Comparison of ENCODE assay signal across 26 cellular contexts in the genomic region with DNA sequence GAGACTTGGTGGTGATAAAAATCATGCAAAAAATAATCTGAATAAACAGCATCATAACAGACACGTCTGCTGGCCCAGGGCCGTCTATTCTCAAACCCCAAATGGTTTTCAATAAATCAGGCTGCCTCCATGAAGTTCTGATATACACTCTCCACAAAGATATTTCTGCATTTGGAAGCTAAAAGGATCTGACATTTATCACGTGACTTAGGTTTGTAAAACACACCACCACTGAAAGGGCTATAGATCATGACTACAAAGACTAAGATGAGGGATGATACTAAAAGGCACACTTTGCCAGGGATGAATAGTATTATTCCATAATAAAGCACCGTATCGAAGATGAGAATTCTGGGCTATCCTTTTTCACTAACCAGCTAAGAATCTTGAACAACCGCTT.
DNase-seq lines count a peak whose midpoint lies in the region; ATAC-seq, FAIRE-seq and TF ChIP-seq lines count a peak whose summit lies in the region.
"Had no signal": no experiment of that assay in that cellular context is flagged by ENCODE, and none has a peak within 500 bp of the region (broad histone marks: within the 10 kb centered on the region; RNA-seq: fewer than 3 reads in every experiment).

No MANE protein-coding gene starts in this region.

- no peak for TF ChIP-seq RAD21 in HepG2 (CRISPR knock-in tag; IDR thresholded peaks at IDR 0.05)
- no peak for TF ChIP-seq RAD21 in GM12878 (IDR thresholded peaks at IDR 0.05; ENCODE audit: insufficient read depth, low read depth, low read length)

- ATAC-seq in HepG2 (no peak), right lobe of liver (no peak), GM12878 (no peak), PC-3 (no peak)
- ATAC-seq: A549 had no signal

- H3K9ac ChIP-seq in HepG2 (ENCODE audit: insufficient read depth, low read depth, low read length) (no peak overlapping the region), GM12878 (ENCODE audit: control insufficient read depth, insufficient read depth, low read length) (no peak overlapping the region), smooth muscle cell (ENCODE audit: low read depth) (no peak overlapping the region), PC-3 (ENCODE audit: low read length) (no peak overlapping the region)
- H3K9ac ChIP-seq: BLaER1 had no signal

- in situ Hi-C loops in HepG2 (cut with HindIII; ENCODE audit: extremely low pct_ligation_motif_present, low pct_unique_long_range_greater_than_20kb), result no loop called here
- in situ Hi-C loops in GM12878 (cut with MboI), result no loop called here

- intact Hi-C loops in HepG2 (cut with micrococcal nuclease; ENCODE audit: unreplicated experiment), result no loop called here
- intact Hi-C loops in right lobe of liver (cut with DNase I), result no loop called here
- intact Hi-C loops in GM12878 (cut with micrococcal nuclease; ENCODE audit: unreplicated experiment), result no loop called here
- intact Hi-C loops in cardiac septum (cut with DNase I), result no loop called here
- intact Hi-C loops in PC-3 (cut with micrococcal nuclease), result no loop called here
- intact Hi-C loops in ovary (cut with DNase I), result no loop called here

- TF ChIP-seq CTCF in HepG2 (CRISPR knock-in tag; IDR thresholded peaks at IDR 0.05), result no peak
- TF ChIP-seq CTCF in right lobe of liver (IDR thresholded peaks at IDR 0.05), result no peak
- TF ChIP-seq CTCF in GM12878 (IDR thresholded peaks at IDR 0.05 in 2 of 3, conservative IDR thresholded peaks at IDR 0.05 in 1 of 3; ENCODE audit: control insufficient read depth in 2 of 3, extremely low read depth in 1 of 3, insufficient read depth in 1 of 3, low read depth in 3 of 3, low read length in 3 of 3), result no peak
- TF ChIP-seq CTCF in hepatocyte (IDR thresholded peaks at IDR 0.05; ENCODE audit: poor library complexity), result no peak
- no peak for TF ChIP-seq CTCF in smooth muscle cell (IDR thresholded peaks at IDR 0.05; ENCODE audit: borderline replicate concordance, insufficient read depth, poor library complexity, severe bottlenecking)
- TF ChIP-seq CTCF in PC-3 (conservative IDR thresholded peaks at IDR 0.05; ENCODE audit: low read depth, low read length), result no peak
- no peak for TF ChIP-seq CTCF in ovary (IDR thresholded peaks at IDR 0.05)

- H3K36me3 ChIP-seq in HepG2 (replicated peaks in 1 of 2; ENCODE audit: control insufficient read depth in 1 of 2, insufficient read depth in 2 of 2, low read length in 2 of 2) (no peaks in the 10 kb centered on the region), right lobe of liver (no peaks in the 10 kb centered on the region), GM12878 (ENCODE audit: control insufficient read depth in 2 of 2, insufficient read depth in 2 of 2, low read length in 1 of 2) (no peaks in the 10 kb centered on the region), hepatocyte (replicated peaks; ENCODE audit: insufficient read depth, low read depth) (no peaks in the 10 kb centered on the region), smooth muscle cell (ENCODE audit: low read depth) (no peaks in the 10 kb centered on the region), PC-3 (ENCODE audit: low read depth, low read length) (no peaks in the 10 kb centered on the region), ovary (no peaks in the 10 kb centered on the region)
- H3K36me3 ChIP-seq: BE2C, BLaER1 had no signal

- SMC1A ChIA-PET in GM12878 (lab: Charles Lee; ENCODE audit: uncharacterized antibody, unreplicated experiment), result no interaction called here

- no peak for DNase-seq in HepG2 (ENCODE audit: low spot score)
- DNase-seq in right lobe of liver, result no peak
- DNase-seq in GM12878 (ENCODE audit: low read depth, low spot score), result no peak
- no peak for DNase-seq in hepatocyte (ENCODE audit: low spot score)
- no peak for DNase-seq in smooth muscle cell (lab: John Stamatoyannopoulos, UW; ENCODE audit: unreplicated experiment)
- DNase-seq in cardiac septum (ENCODE audit: low spot score), result no peak
- no peak for DNase-seq in PC-3
- DNase-seq in ovary, result no peak
- DNase-seq: BE2C; C1 segment of cervical spinal cord; CD4-positive, alpha-beta memory T cell; CD4-positive, CD25-positive, alpha-beta regulatory T cell; CD8-positive, alpha-beta memory T cell; COR-L47; DMS 273 treated with DMSO at 0.1 percent for 48 hours; DMS153; DMS53; DMS79; DND-41; EL; GDM1 had no signal

- TF ChIP-seq POLR2A in HepG2 (IDR thresholded peaks at IDR 0.05; ENCODE audit: insufficient read depth in 1 of 2, low read depth in 2 of 2, low read length in 2 of 2) (no peak), right lobe of liver (IDR thresholded peaks at IDR 0.05) (no peak), GM12878 (IDR thresholded peaks at IDR 0.05; ENCODE audit: low read depth, low read length) (no peak), ovary (IDR thresholded peaks at IDR 0.05) (no peak)

- H3K79me2 ChIP-seq in HepG2 (ENCODE audit: insufficient read depth, low read length), result no peaks in the 10 kb centered on the region
- H3K79me2 ChIP-seq in GM12878 (ENCODE audit: control insufficient read depth, insufficient read depth, low read length), result no peaks in the 10 kb centered on the region
- no peaks in the 10 kb centered on the region for H3K79me2 ChIP-seq in hepatocyte
- H3K79me2 ChIP-seq in smooth muscle cell (ENCODE audit: low read depth), result no peaks in the 10 kb centered on the region
- no peaks in the 10 kb centered on the region for H3K79me2 ChIP-seq in PC-3 (ENCODE audit: low read length)

- no peaks in the 10 kb centered on the region for H3K9me2 ChIP-seq in hepatocyte (replicated peaks; ENCODE audit: insufficient read depth)
- no peaks in the 10 kb centered on the region for H3K9me2 ChIP-seq in PC-3 (replicated peaks; ENCODE audit: low read length)

- H3K27me3 ChIP-seq in HepG2 (ENCODE audit: control insufficient read depth in 1 of 2, insufficient read depth in 2 of 2, low read length in 2 of 2) (no peaks in the 10 kb centered on the region), right lobe of liver (no peaks in the 10 kb centered on the region), GM12878 (replicated peaks in 1 of 2; ENCODE audit: control insufficient read depth in 2 of 2, insufficient read depth in 2 of 2, low read length in 1 of 2) (no peaks in the 10 kb centered on the region), hepatocyte (no peaks in the 10 kb centered on the region), smooth muscle cell (ENCODE audit: low read depth) (no peaks in the 10 kb centered on the region), PC-3 (ENCODE audit: low read length) (no peaks in the 10 kb centered on the region; the same call in 1 of the 2 replicates), ovary (no peaks in the 10 kb centered on the region)
- H3K27me3 ChIP-seq: BE2C, BLaER1 had no signal

- no peak for TF ChIP-seq EP300 in HepG2 (IDR thresholded peaks at IDR 0.05; ENCODE audit: low read depth in 2 of 2, low read length in 2 of 2)
- no peak for TF ChIP-seq EP300 in HepG2 (CRISPR knock-in tag; IDR thresholded peaks at IDR 0.05; ENCODE audit: borderline replicate concordance)
- no peak for TF ChIP-seq EP300 in GM12878 (IDR thresholded peaks at IDR 0.05; ENCODE audit: borderline replicate concordance in 1 of 2, control insufficient read depth in 1 of 2, low read depth in 2 of 2, low read length in 2 of 2)
- TF ChIP-seq EP300 in ovary (IDR thresholded peaks at IDR 0.05), result no peak

- H3K4me3 ChIP-seq in HepG2 (replicated peaks in 1 of 3; ENCODE audit: insufficient read depth in 1 of 3, low read depth in 2 of 3, low read length in 3 of 3) (no peak overlapping the region), right lobe of liver (no peak overlapping the region), GM12878 (no peak overlapping the region), hepatocyte (no peak overlapping the region), smooth muscle cell (no peak overlapping the region), PC-3 (ENCODE audit: low read length) (no peak overlapping the region), ovary (no peak overlapping the region)
- H3K4me3 ChIP-seq: A549, BLaER1 had no signal

- RAD21 ChIA-PET in GM12878 (lab: Charles Lee; ENCODE audit: unreplicated experiment), result no interaction called here

- 8% methylated on average over 6 of the region's 6 CpGs for WGBS in HepG2 (ENCODE audit: low lambda C conversion rate)
- 56% methylated on average over 6 of the region's 6 CpGs for WGBS in right lobe of liver (ENCODE audit: insufficient coverage, low coverage, low lambda C conversion rate, missing lambda C conversion rate)
- 18% methylated on average over 6 of the region's 6 CpGs for WGBS in GM12878 (ENCODE audit: insufficient coverage, insufficient replicate concordance, low lambda C conversion rate, missing lambda C conversion rate)
- WGBS in hepatocyte (ENCODE audit: low lambda C conversion rate, missing lambda C conversion rate), result 83% methylated on average over 6 of the region's 6 CpGs
- WGBS in smooth muscle cell (ENCODE audit: low lambda C conversion rate), result 77% methylated on average over 6 of the region's 6 CpGs
- 53 to 67% (median 58%) methylated on average over 6 of the region's 6 CpGs for WGBS in ovary, 3 donors

- H3F3A ChIP-seq in smooth muscle cell (ENCODE audit: low read depth), result no peaks in the 10 kb centered on the region
- no peaks in the 10 kb centered on the region for H3F3A ChIP-seq in PC-3 (ENCODE audit: low read length, unreplicated experiment)

- no peak for FAIRE-seq in HepG2 (lab: Jason Lieb, UNC)
- FAIRE-seq in GM12878 (lab: Jason Lieb, UNC), result no peak
- FAIRE-seq: A549, GM12891, GM19239 had no signal

- H3K9me3 ChIP-seq in HepG2 (ENCODE audit: low read length) (no peaks in the 10 kb centered on the region), right lobe of liver (no peaks in the 10 kb centered on the region), GM12878 (replicated peaks; ENCODE audit: control insufficient read depth, insufficient read depth, low read length) (no peaks in the 10 kb centered on the region), hepatocyte (ENCODE audit: low read depth) (no peaks in the 10 kb centered on the region), smooth muscle cell (replicated peaks; ENCODE audit: low read depth) (no peaks in the 10 kb centered on the region), PC-3 (ENCODE audit: low read length) (no peaks in the 10 kb centered on the region), ovary (no peaks in the 10 kb centered on the region)
- H3K9me3 ChIP-seq: A549, BE2C, BLaER1 had no signal

- H3K27ac ChIP-seq in HepG2 (ENCODE audit: extremely low read length, insufficient read depth, low read length) (no peak overlapping the region), right lobe of liver (no peak overlapping the region), GM12878 (ENCODE audit: control insufficient read depth, insufficient read depth) (no peak overlapping the region), hepatocyte (no peak overlapping the region), smooth muscle cell (ENCODE audit: low read depth) (no peak overlapping the region), PC-3 (ENCODE audit: low read length) (no peak overlapping the region), ovary (no peak overlapping the region)
- H3K27ac ChIP-seq: 22Rv1, A549, BLaER1 had no signal

- H2AFZ ChIP-seq in HepG2 (ENCODE audit: low read length) (no peak overlapping the region), GM12878 (ENCODE audit: control insufficient read depth, low read depth, low read length) (no peak overlapping the region), hepatocyte (no peak overlapping the region), smooth muscle cell (ENCODE audit: low read depth) (no peak overlapping the region), PC-3 (ENCODE audit: low read length) (no peak overlapping the region)

- CTCF ChIA-PET in HepG2 (lab: Yijun Ruan, JAX; ENCODE audit: low intra/inter-chr PET ratio, low total read pairs) (no interaction called here), GM12878 (lab: Yijun Ruan, JAX) (interaction anchor here (1.1 kb wide), 1 partner anchor 80 kb away, joined by 3 read pairs; no protein-coding TSS in a partner anchor), PC-3 (lab: Charles Lee) (no interaction called here)

- H3K4me2 ChIP-seq in HepG2 (ENCODE audit: low read depth, low read length) (no peak overlapping the region), GM12878 (ENCODE audit: control insufficient read depth, insufficient read depth) (no peak overlapping the region), hepatocyte (peak overlapping the region; percentile 46), smooth muscle cell (peak overlapping the region; percentile 65), PC-3 (ENCODE audit: low read length) (no peak overlapping the region)
- H3K4me2 ChIP-seq: A549, BLaER1 had no signal

- BruUV-seq in HepG2 (replicated peaks; lab: Mats Ljungman, UMichigan), result no TSS peak
- no TSS peak for BruUV-seq in GM12878 (replicated peaks; lab: Mats Ljungman, UMichigan)
- no TSS peak for BruUV-seq in PC-3 (replicated peaks; lab: Mats Ljungman, UMichigan)

- H3K4me1 ChIP-seq in HepG2 (ENCODE audit: insufficient read depth, low read length) (no peaks in the 10 kb centered on the region), right lobe of liver (no peaks in the 10 kb centered on the region), GM12878 (ENCODE audit: control insufficient read depth, insufficient read depth, low read length) (no peaks in the 10 kb centered on the region), hepatocyte (ENCODE audit: insufficient read depth) (peaks cover 4% of the 10 kb centered on the region), smooth muscle cell (ENCODE audit: low read depth) (peaks cover 14% of the 10 kb centered on the region), PC-3 (ENCODE audit: insufficient read depth, low read length) (no peaks in the 10 kb centered on the region), ovary (ENCODE audit: insufficient read depth) (peaks cover 13% of the 10 kb centered on the region)
- H3K4me1 ChIP-seq: BE2C, BLaER1 had no signal

- POLR2A ChIA-PET in HepG2 (lab: Yijun Ruan, JAX), result no interaction called here
- POLR2A ChIA-PET in GM12878 (lab: Charles Lee), result no interaction called here
- POLR2A ChIA-PET in PC-3 (lab: Charles Lee; ENCODE audit: unreplicated experiment), result no interaction called here

- H4K20me1 ChIP-seq in HepG2 (ENCODE audit: insufficient read depth, low read length) (no peaks in the 10 kb centered on the region), GM12878 (ENCODE audit: control insufficient read depth, insufficient read depth) (no peaks in the 10 kb centered on the region), hepatocyte (ENCODE audit: insufficient read depth, poor library complexity, severe bottlenecking) (no peaks in the 10 kb centered on the region), smooth muscle cell (ENCODE audit: low read depth) (no peaks in the 10 kb centered on the region), PC-3 (ENCODE audit: low read length) (no peaks in the 10 kb centered on the region)
- H4K20me1 ChIP-seq: BLaER1 had no signal

Comparison
In these comparisons a context has a peak if more than half of its experiments do, and no peak if none do; other contexts are left out.
1. H3K4me2 ChIP-seq: peak in hepatocyte (single experiment) and smooth muscle cell (single experiment); none in HepG2 (single experiment), GM12878 (single experiment) and PC-3 (single experiment).